8 cellular contexts compared by ENCODE assay signal in genomic region chr3:138434276-138434874, GRCh38. TPM values are rescaled to one million over a fixed set of nuclear protein-coding genes. Genes with fewer than 3 reads are reported as not detected.
DNase-seq lines count a peak whose midpoint lies in the region; ATAC-seq and TF ChIP-seq lines count a peak whose summit lies in the region.

ESYT3 (plus strand) TSS chr3:138434616; CDS start chr3:138434799, 183 bp downstream.

- CTCF ChIA-PET in A673 (lab: Charles Lee): interaction anchor here (1.3 kb wide), 1 partner anchor 502 kb away, joined by 5 read pairs; no protein-coding TSS in a partner anchor

- H3K36me3 ChIP-seq in A673 (ENCODE audit: insufficient read depth, low read length, poor library complexity, severe bottlenecking) (no peaks in the 10 kb centered on the region), stomach smooth muscle (ENCODE audit: control insufficient read depth in 2 of 2, insufficient read depth in 2 of 2, low read length in 2 of 2) (no peaks in the 10 kb centered on the region)

- TF ChIP-seq CTCF in A673 (conservative IDR thresholded peaks at IDR 0.05; ENCODE audit: low read depth, low read length): no peak
- no peak for TF ChIP-seq CTCF in GM20000 (IDR thresholded peaks at IDR 0.05; ENCODE audit: extremely low read depth, missing control alignments)

- BruUV-seq in A673 (replicated peaks; lab: Mats Ljungman, UMichigan): no TSS peak

- peaks cover 0 to 2% (median 0%) of the 10 kb centered on the region in 3 donors for H3K36me3 Mint-ChIP-seq in naive thymus-derived CD8-positive, alpha-beta T cell

- H3K27me3 ChIP-seq in A673 (replicated peaks; ENCODE audit: insufficient read depth, low read depth, low read length, poor library complexity) (peaks cover 47% of the 10 kb centered on the region), stomach smooth muscle (ENCODE audit: control insufficient read depth in 1 of 2, insufficient read depth in 2 of 2, low read length in 2 of 2) (peaks cover 0 to 4% of the 10 kb centered on the region in 2 donors)

- POLR2A ChIA-PET in A673 (lab: Charles Lee; ENCODE audit: low non-redundant PET): no interaction called here
- POLR2A ChIA-PET in naive thymus-derived CD8-positive, alpha-beta T cell (lab: Charles Lee): interaction anchor here (1.1 kb wide), 1 partner anchor 17 kb away, joined by 3 read pairs; no protein-coding TSS in a partner anchor

- peak within 1 kb of the TSS in 1 of 10 donors; percentile 13 for H3K27ac Mint-ChIP-seq in naive thymus-derived CD8-positive, alpha-beta T cell

- H3K27ac ChIP-seq in A673 (ENCODE audit: low read depth, low read length, poor library complexity, severe bottlenecking) (no peak within 1 kb of the TSS), stomach smooth muscle (ENCODE audit: low read length) (peak within 1 kb of the TSS; percentile 37)

- H3K9me3 ChIP-seq in A673 (ENCODE audit: low read depth, low read length, poor library complexity, severe bottlenecking) (no peaks in the 10 kb centered on the region), stomach smooth muscle (ENCODE audit: control insufficient read depth in 2 of 2, low read length in 2 of 2) (no peaks in the 10 kb centered on the region)

- H3K4me1 ChIP-seq in A673 (ENCODE audit: insufficient read depth, low read length, poor library complexity, severe bottlenecking) (no peaks in the 10 kb centered on the region), stomach smooth muscle (ENCODE audit: control insufficient read depth, insufficient read depth, low read length) (peaks cover 17% of the 10 kb centered on the region)

- ATAC-seq in naive thymus-derived CD8-positive, alpha-beta T cell: peak; percentile 87 to 96
- no peak for ATAC-seq in HG02588 (IDR thresholded peaks at IDR 0.05; ENCODE audit: unreplicated experiment)

- peak within 1 kb of the TSS; percentile 55 to 56 for H3K9ac ChIP-seq in stomach smooth muscle (ENCODE audit: low read length in 2 of 2)

- intact Hi-C loops in A673 (cut with micrococcal nuclease; ENCODE audit: unreplicated experiment): no loop called here

- H3K4me3 ChIP-seq in A673 (ENCODE audit: low read depth, low read length, poor library complexity, severe bottlenecking) (peak within 1 kb of the TSS; percentile 44), stomach smooth muscle (ENCODE audit: low read length in 2 of 2) (peak within 1 kb of the TSS; percentile 75 to 80)

- peaks cover 5 to 16% (median 13%) of the 10 kb centered on the region in 4 donors for H3K4me1 Mint-ChIP-seq in naive thymus-derived CD8-positive, alpha-beta T cell

- no peaks in the 10 kb centered on the region for H3K9me3 Mint-ChIP-seq in naive thymus-derived CD8-positive, alpha-beta T cell

- DNase-seq in A673 (ENCODE audit: low spot score) (peak; percentile 69), GM20000 (ENCODE audit: low spot score) (peak; percentile 60), NCI-H524 (lab: John Stamatoyannopoulos, UW) (peak; percentile 50 to 76), activated T-helper 1 cell treated with Interleukin-2 at 50 U/mL for 16 hours (ENCODE audit: low read depth) (peak; percentile 6), foreskin melanocyte (peak; percentile 38)
- peak in 5 of 10 donors; percentile 2 to 34 (median 19) for DNase-seq in naive thymus-derived CD8-positive, alpha-beta T cell

- H3K27me3 Mint-ChIP-seq in naive thymus-derived CD8-positive, alpha-beta T cell: peaks cover 23 to 63% (median 51%) of the 10 kb centered on the region in 5 donors

- peak within 1 kb of the TSS; percentile 60 to 82 (median 72) for H3K4me3 Mint-ChIP-seq in naive thymus-derived CD8-positive, alpha-beta T cell

RNA-seq across cellular contexts. Expression of gene ESYT3, which starts in this region (rescaled TPM):
- 0.15 and 0.31 TPM in 2 replicates for total RNA-seq in A673 (2021)
- under 1 TPM in 1 of 2 experiments, not detected in 1; 0.39 TPM for total RNA-seq in naive thymus-derived CD8-positive, alpha-beta T cell
- polyA plus RNA-seq in naive thymus-derived CD8-positive, alpha-beta T cell: not detected

Comparison
In these comparisons a context has a peak if more than half of its experiments do, and no peak if none do; other contexts are left out.
1. Peak in DNase-seq and H3K4me3 ChIP-seq in A673; RNA of the gene not detected or under 1 TPM.
2. Peak in ATAC-seq in naive thymus-derived CD8-positive, alpha-beta T cell; RNA of the gene not detected or under 1 TPM.